In the genomic region with DNA sequence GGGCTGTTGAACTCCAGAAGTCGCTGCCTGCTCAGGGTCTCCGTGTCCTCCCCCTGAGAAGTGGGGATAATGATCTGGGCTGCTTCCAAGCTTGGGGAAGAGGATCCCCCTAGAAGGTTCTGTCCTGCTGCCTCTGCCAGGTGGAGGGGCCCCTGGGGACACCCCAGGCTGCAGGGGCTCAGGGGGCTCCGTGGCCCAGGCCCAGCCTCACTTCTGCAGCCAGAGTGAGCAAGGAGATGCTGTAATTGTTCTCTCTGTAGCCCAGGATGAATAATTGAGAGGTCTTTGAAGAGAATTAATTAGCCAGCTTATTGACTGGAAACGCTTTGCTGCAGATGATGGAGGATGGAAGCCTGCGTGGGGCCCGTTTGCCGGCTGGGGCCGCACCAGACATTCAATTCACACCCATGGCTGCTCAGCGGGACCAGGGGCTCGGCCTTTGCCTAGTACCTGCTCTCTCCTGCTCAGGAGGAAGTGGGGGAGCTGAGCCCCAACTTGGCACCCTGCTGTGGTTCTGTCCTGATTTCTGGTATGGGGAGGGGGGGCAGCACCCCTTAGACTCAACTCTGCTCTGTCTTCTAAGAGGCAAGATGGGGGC, we compare ENCODE assay signal across 1 cellular context.
TF ChIP-seq lines count a peak whose summit lies in the region.

No MANE protein-coding gene starts in this region.

TF ChIP-seq in WTC11, 78 proteins besides CTCF, POLR2A, EP300 and RAD21 (continued from another document):
- TF ChIP-seq E2F4 (CRISPR knock-in tag; IDR thresholded peaks at IDR 0.05; ENCODE audit: borderline replicate concordance, low read depth) = no peak
- no peak for TF ChIP-seq JAZF1 (CRISPR knock-in tag; IDR thresholded peaks at IDR 0.05)
- no peak for TF ChIP-seq ZNF138 (CRISPR knock-in tag; conservative IDR thresholded peaks at IDR 0.05)
- TF ChIP-seq, protein P1, sequence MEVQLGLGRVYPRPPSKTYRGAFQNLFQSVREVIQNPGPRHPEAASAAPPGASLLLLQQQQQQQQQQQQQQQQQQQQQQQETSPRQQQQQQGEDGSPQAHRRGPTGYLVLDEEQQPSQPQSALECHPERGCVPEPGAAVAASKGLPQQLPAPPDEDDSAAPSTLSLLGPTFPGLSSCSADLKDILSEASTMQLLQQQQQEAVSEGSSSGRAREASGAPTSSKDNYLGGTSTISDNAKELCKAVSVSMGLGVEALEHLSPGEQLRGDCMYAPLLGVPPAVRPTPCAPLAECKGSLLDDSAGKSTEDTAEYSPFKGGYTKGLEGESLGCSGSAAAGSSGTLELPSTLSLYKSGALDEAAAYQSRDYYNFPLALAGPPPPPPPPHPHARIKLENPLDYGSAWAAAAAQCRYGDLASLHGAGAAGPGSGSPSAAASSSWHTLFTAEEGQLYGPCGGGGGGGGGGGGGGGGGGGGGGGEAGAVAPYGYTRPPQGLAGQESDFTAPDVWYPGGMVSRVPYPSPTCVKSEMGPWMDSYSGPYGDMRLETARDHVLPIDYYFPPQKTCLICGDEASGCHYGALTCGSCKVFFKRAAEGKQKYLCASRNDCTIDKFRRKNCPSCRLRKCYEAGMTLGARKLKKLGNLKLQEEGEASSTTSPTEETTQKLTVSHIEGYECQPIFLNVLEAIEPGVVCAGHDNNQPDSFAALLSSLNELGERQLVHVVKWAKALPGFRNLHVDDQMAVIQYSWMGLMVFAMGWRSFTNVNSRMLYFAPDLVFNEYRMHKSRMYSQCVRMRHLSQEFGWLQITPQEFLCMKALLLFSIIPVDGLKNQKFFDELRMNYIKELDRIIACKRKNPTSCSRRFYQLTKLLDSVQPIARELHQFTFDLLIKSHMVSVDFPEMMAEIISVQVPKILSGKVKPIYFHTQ (CRISPR knock-in tag; IDR thresholded peaks at IDR 0.05) = no peak
- TF ChIP-seq FOXP1 (CRISPR knock-in tag; IDR thresholded peaks at IDR 0.05; ENCODE audit: borderline replicate concordance) = no peak
- no peak for TF ChIP-seq STAT6 (CRISPR knock-in tag; conservative IDR thresholded peaks at IDR 0.05; ENCODE audit: low read depth)
- TF ChIP-seq ZNF396 (CRISPR knock-in tag; IDR thresholded peaks at IDR 0.05; ENCODE audit: borderline replicate concordance) = no peak
- TF ChIP-seq, protein P2, sequence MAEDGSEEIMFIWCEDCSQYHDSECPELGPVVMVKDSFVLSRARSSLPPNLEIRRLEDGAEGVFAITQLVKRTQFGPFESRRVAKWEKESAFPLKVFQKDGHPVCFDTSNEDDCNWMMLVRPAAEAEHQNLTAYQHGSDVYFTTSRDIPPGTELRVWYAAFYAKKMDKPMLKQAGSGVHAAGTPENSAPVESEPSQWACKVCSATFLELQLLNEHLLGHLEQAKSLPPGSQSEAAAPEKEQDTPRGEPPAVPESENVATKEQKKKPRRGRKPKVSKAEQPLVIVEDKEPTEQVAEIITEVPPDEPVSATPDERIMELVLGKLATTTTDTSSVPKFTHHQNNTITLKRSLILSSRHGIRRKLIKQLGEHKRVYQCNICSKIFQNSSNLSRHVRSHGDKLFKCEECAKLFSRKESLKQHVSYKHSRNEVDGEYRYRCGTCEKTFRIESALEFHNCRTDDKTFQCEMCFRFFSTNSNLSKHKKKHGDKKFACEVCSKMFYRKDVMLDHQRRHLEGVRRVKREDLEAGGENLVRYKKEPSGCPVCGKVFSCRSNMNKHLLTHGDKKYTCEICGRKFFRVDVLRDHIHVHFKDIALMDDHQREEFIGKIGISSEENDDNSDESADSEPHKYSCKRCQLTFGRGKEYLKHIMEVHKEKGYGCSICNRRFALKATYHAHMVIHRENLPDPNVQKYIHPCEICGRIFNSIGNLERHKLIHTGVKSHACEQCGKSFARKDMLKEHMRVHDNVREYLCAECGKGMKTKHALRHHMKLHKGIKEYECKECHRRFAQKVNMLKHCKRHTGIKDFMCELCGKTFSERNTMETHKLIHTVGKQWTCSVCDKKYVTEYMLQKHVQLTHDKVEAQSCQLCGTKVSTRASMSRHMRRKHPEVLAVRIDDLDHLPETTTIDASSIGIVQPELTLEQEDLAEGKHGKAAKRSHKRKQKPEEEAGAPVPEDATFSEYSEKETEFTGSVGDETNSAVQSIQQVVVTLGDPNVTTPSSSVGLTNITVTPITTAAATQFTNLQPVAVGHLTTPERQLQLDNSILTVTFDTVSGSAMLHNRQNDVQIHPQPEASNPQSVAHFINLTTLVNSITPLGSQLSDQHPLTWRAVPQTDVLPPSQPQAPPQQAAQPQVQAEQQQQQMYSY (CRISPR knock-in tag; IDR thresholded peaks at IDR 0.05) = no peak
- no peak for TF ChIP-seq TP53 (CRISPR knock-in tag; IDR thresholded peaks at IDR 0.05)
- no peak for TF ChIP-seq CREB1 (CRISPR knock-in tag; IDR thresholded peaks at IDR 0.05)
- no peak for TF ChIP-seq SOX15 (CRISPR knock-in tag; IDR thresholded peaks at IDR 0.05)
